In the genomic region with DNA sequence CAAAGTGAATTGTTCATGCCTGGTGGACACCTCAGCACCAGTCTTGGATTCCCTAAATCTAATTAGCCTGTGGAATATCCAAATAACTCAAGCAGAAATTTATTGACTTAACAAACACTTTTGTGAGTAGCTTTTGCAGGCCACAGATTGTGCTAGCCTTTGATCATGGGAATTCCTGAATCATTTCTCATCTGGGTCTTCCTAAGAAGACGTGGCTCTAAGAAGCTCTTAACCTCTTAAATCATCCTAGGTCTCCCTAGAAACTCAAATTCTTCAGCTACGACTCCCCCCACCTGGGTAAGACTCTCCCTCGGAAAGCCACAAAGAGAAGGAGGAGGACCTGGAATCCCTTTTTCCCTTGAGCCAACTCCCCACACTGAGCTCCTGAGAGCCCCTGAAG, we compare ENCODE assay signal across 18 cellular contexts. TPM values are rescaled to one million over a fixed set of nuclear protein-coding genes. Genes with fewer than 3 reads are reported as not detected.
DNase-seq lines count a peak whose midpoint lies in the region; ATAC-seq, FAIRE-seq and TF ChIP-seq lines count a peak whose summit lies in the region.
"Had no signal": no experiment of that assay in that cellular context is flagged by ENCODE, and none has a peak within 500 bp of the region (broad histone marks: within the 10 kb centered on the region; RNA-seq: fewer than 3 reads in every experiment).

No MANE protein-coding gene starts in this region.

- TF ChIP-seq CTCF in BJ (IDR thresholded peaks at IDR 0.05; ENCODE audit: insufficient read depth, low read depth, low read length), result no peak
- TF ChIP-seq CTCF in choroid plexus epithelial cell (conservative IDR thresholded peaks at IDR 0.05; ENCODE audit: low read depth, low read length), result no peak
- no peak for TF ChIP-seq CTCF in kidney (IDR thresholded peaks at IDR 0.05; ENCODE audit: borderline replicate concordance, extremely low read depth, insufficient read depth)

- no peak for FAIRE-seq in kidney (lab: Jason Lieb, UNC)
- no peak for FAIRE-seq in small intestine (lab: Jason Lieb, UNC)

- no peak overlapping the region for H3K4me3 ChIP-seq in BJ (ENCODE audit: low read depth, low read length)
- no peak overlapping the region for H3K4me3 ChIP-seq in choroid plexus epithelial cell (ENCODE audit: low read depth, low read length)
- H3K4me3 ChIP-seq in mesodermal cell (ENCODE audit: extremely low read depth, insufficient read depth, low read length, poor library complexity, severe bottlenecking), result no peak overlapping the region
- no peak overlapping the region for H3K4me3 ChIP-seq in kidney (ENCODE audit: low read length in 2 of 2)
- H3K4me3 ChIP-seq in small intestine (ENCODE audit: low read depth in 1 of 2, low read length in 2 of 2), result no peak overlapping the region
- H3K4me3 ChIP-seq: esophagus muscularis mucosa, thyroid gland had no signal

- H3K27me3 ChIP-seq in BJ (ENCODE audit: control insufficient read depth, insufficient read depth, low read length), result no peaks in the 10 kb centered on the region
- H3K27me3 ChIP-seq in small intestine (ENCODE audit: control insufficient read depth in 2 of 2, insufficient read depth in 2 of 2, low read length in 2 of 2), result no peaks in the 10 kb centered on the region
- H3K27me3 ChIP-seq: esophagus muscularis mucosa, thyroid gland had no signal

- no peak for ATAC-seq in HG03354 (IDR thresholded peaks at IDR 0.05; ENCODE audit: poor library complexity, severe bottlenecking, unreplicated experiment)
- ATAC-seq: activated CD4-positive, alpha-beta T cell treated with anti-CD3 and anti-CD28 coated beads for 36 hours; T-helper 17 cell had no signal

- H3K9me3 ChIP-seq in mesodermal cell (ENCODE audit: control insufficient read depth, low read length) (peaks cover 6% of the 10 kb centered on the region), kidney (ENCODE audit: control insufficient read depth in 1 of 2, low read length in 2 of 2) (no peaks in the 10 kb centered on the region), small intestine (ENCODE audit: control insufficient read depth, low read depth) (no peaks in the 10 kb centered on the region)
- H3K9me3 ChIP-seq: esophagus muscularis mucosa, thyroid gland had no signal

- POLR2A ChIA-PET in BJ (lab: Charles Lee), result no interaction called here

- H3K9ac ChIP-seq in kidney (ENCODE audit: low read length in 2 of 2), result no peak overlapping the region

- H3K36me3 ChIP-seq in BJ (ENCODE audit: control insufficient read depth, insufficient read depth, low read length), result no peaks in the 10 kb centered on the region
- no peaks in the 10 kb centered on the region for H3K36me3 ChIP-seq in mesodermal cell (ENCODE audit: control insufficient read depth, insufficient read depth, low read length)
- no peaks in the 10 kb centered on the region for H3K36me3 ChIP-seq in kidney (ENCODE audit: control insufficient read depth in 1 of 2, insufficient read depth in 2 of 2, low read length in 2 of 2)
- H3K36me3 ChIP-seq in small intestine (ENCODE audit: control insufficient read depth in 2 of 2, insufficient read depth in 2 of 2, low read length in 2 of 2), result no peaks in the 10 kb centered on the region
- H3K36me3 ChIP-seq: esophagus muscularis mucosa, thyroid gland had no signal

- CTCF ChIA-PET in BJ (lab: Yijun Ruan, JAX), result interaction anchor here (1.1 to 4.0 kb wide), 4 partner anchors 11 to 183 kb away, joined by 3 to 23 read pairs (median 4); no protein-coding TSS in a partner anchor

- H3K27ac ChIP-seq in mesodermal cell (ENCODE audit: low read depth, low read length, severe bottlenecking) (peak overlapping the region; percentile 47), kidney (ENCODE audit: low read depth in 2 of 2, low read length in 2 of 2) (no peak overlapping the region), small intestine (ENCODE audit: low read depth in 1 of 2, low read length in 1 of 2) (no peak overlapping the region)
- H3K27ac ChIP-seq: thyroid gland had no signal

- DNase-seq in BJ (ENCODE audit: low read depth) (peak; percentile 66), LoVo (ENCODE audit: low spot score) (peak; percentile 66), choroid plexus epithelial cell (ENCODE audit: low read depth) (peak; percentile 54), kidney (no peak), NCI-H2227 (lab: John Stamatoyannopoulos, UW; ENCODE audit: unreplicated experiment) (no peak), small intestine (no peak)
- DNase-seq: activated CD4-positive, alpha-beta T cell treated with anti-CD3 and anti-CD28 coated beads for 36 hours; activated naive CD8-positive, alpha-beta T cell treated with anti-CD3 and anti-CD28 coated beads, Interleukin-2, amount 10 ng/mL, durations not matched to agents 7 days and 5 days; activated T-cell treated with anti-CD3 and anti-CD28 coated beads, Interleukin-2, amount 50 U/mL, for 1 hour; cortex of kidney; DND-41; RPMI8226; stimulated activated CD8-positive, alpha-beta memory T cell treated with anti-CD3 and anti-CD28 coated beads, Interleukin-4, amount 100 ng/mL, for 48 hours; T-helper 17 cell; thyroid gland had no signal

- H3K4me1 ChIP-seq in mesodermal cell (ENCODE audit: control insufficient read depth, insufficient read depth, low read length, poor library complexity, severe bottlenecking) (peaks cover 37% of the 10 kb centered on the region), kidney (ENCODE audit: control insufficient read depth in 1 of 2, insufficient read depth in 1 of 2, low read depth in 1 of 2, low read length in 2 of 2) (peaks cover 5 to 14% of the 10 kb centered on the region in 2 donors), small intestine (ENCODE audit: control insufficient read depth in 2 of 2, insufficient read depth in 1 of 2, low read depth in 1 of 2, low read length in 1 of 2) (peaks cover 0 to 2% of the 10 kb centered on the region in 2 donors)

- intact Hi-C loops in kidney (cut with DNase I), result no loop called here

- WGBS in mesodermal cell (ENCODE audit: insufficient coverage in 2 of 2), 2 experiments, result 69 to 71% methylated on average over 2 to 3 of the region's 3 CpGs
- 80 to 92% (median 89%) methylated on average over 3 of the region's 3 CpGs for WGBS in small intestine, 3 donors

RNA-seq across cellular contexts. Expression of gene PSEN2, which starts 53.8 kb away (rescaled TPM):
- polyA plus RNA-seq in BJ (2011; rRNA removed), result 23.4 and 32.1 TPM in 2 replicates
- polyA minus RNA-seq in BJ (2011; rRNA and poly(A)+ RNA removed), result 16.4 and 23.5 TPM in 2 replicates
- polyA plus RNA-seq in mesodermal cell (2013, experiment 1 of 2), result 6.5 TPM
- polyA plus RNA-seq in mesodermal cell (2013, experiment 2 of 2), result 6.4 TPM
- 25.6 TPM for total RNA-seq in kidney
- polyA plus RNA-seq in kidney (ENCODE audit: insufficient read depth, low read depth, low replicate concordance), result 22.6 TPM
- polyA plus RNA-seq in small intestine, result 10 to 100 TPM; 17.3 to 19.5 (median 19.4) TPM

Comparison
In these comparisons a context has a peak if more than half of its experiments do, and no peak if none do; other contexts are left out.
1. DNase-seq: peak in BJ (single experiment), LoVo (single experiment) and choroid plexus epithelial cell (single experiment); none in kidney (single experiment), NCI-H2227 (single experiment) and small intestine (single experiment).